In genomic region chr9:129105857-129106694, GRCh38 we compare ENCODE assay signal across 29 cellular contexts.
"Had no signal": no experiment of that assay in that cellular context is flagged by ENCODE, and none has a peak within 500 bp of the region (broad histone marks: within the 10 kb centered on the region; RNA-seq: fewer than 3 reads in every experiment).

No MANE protein-coding gene starts in this region.

- H3K4me3 Mint-ChIP-seq: activated B cell treated with CpG ODN at 0.5 μM for 24 hours; activated CD4-positive, alpha-beta T cell treated with anti-CD3 and anti-CD28 coated beads, Interleukin-2, amount 10 ng/mL, durations not matched to agents 24 days and 14 days; activated CD8-positive, alpha-beta memory T cell treated with anti-CD3 and anti-CD28 coated beads, Interleukin-2, amount 10 ng/mL, durations not matched to agents 7 days and 5 days; activated naive CD8-positive, alpha-beta T cell treated with anti-CD3 and anti-CD28 coated beads, Interleukin-2, amount 50 U/mL, for 24 hours; activated T-cell treated with anti-CD3 and anti-CD28 coated beads, Interleukin-2, amount 50 U/mL, for 4 hours; T-cell had no signal

- H3K27ac ChIP-seq: brain microvascular endothelial cell, cardiac muscle cell, KMS-11, SK-N-MC had no signal

- H3K36me3 Mint-ChIP-seq: activated CD8-positive, alpha-beta memory T cell treated with anti-CD3 and anti-CD28 coated beads, Interleukin-2, amount 10 ng/mL, durations not matched to agents 7 days and 5 days; activated naive CD4-positive, alpha-beta T cell treated with anti-CD3 and anti-CD28 coated beads, Interleukin-2, amount 50 U/mL, for 72 hours had no signal

- H3K27me3 Mint-ChIP-seq: activated B cell treated with CpG ODN at 0.5 μM for 24 hours; activated CD4-positive, alpha-beta T cell treated with anti-CD3 and anti-CD28 coated beads, Interleukin-2, amount 10 ng/mL, durations not matched to agents 24 days and 14 days; activated CD8-positive, alpha-beta memory T cell treated with anti-CD3 and anti-CD28 coated beads, Interleukin-2, amount 10 ng/mL, durations not matched to agents 7 days and 5 days; activated naive CD8-positive, alpha-beta T cell treated with anti-CD3 and anti-CD28 coated beads, Interleukin-2, amount 50 U/mL, for 24 hours; T-cell had no signal

- H3K36me3 ChIP-seq: brain microvascular endothelial cell, cardiac muscle cell had no signal

- H3K27ac Mint-ChIP-seq: activated B cell treated with CpG ODN at 0.5 μM for 24 hours; activated CD4-positive, alpha-beta T cell treated with anti-CD3 and anti-CD28 coated beads, Interleukin-2, amount 10 ng/mL, durations not matched to agents 24 days and 14 days; activated CD8-positive, alpha-beta memory T cell treated with anti-CD3 and anti-CD28 coated beads, Interleukin-2, amount 10 ng/mL, durations not matched to agents 7 days and 5 days; activated naive CD4-positive, alpha-beta T cell treated with anti-CD3 and anti-CD28 coated beads, Interleukin-2, amount 50 U/mL, for 72 hours; activated naive CD8-positive, alpha-beta T cell treated with anti-CD3 and anti-CD28 coated beads, Interleukin-2, amount 50 U/mL, for 24 hours; T-cell had no signal

- H3K9ac ChIP-seq: KMS-11 had no signal

- H3K9me3 Mint-ChIP-seq: activated B cell treated with CpG ODN at 0.5 μM for 24 hours; activated CD4-positive, alpha-beta T cell treated with anti-CD3 and anti-CD28 coated beads, Interleukin-2, amount 10 ng/mL, durations not matched to agents 24 days and 14 days; activated naive CD4-positive, alpha-beta T cell treated with anti-CD3 and anti-CD28 coated beads, Interleukin-2, amount 50 U/mL, for 72 hours; activated naive CD8-positive, alpha-beta T cell treated with anti-CD3 and anti-CD28 coated beads, Interleukin-2, amount 50 U/mL, for 24 hours; activated T-cell treated with anti-CD3 and anti-CD28 coated beads, Interleukin-2, amount 50 U/mL, for 4 hours; T-cell had no signal

- ATAC-seq: activated CD8-positive, alpha-beta memory T cell treated with anti-CD3 and anti-CD28 coated beads, Interleukin-2, amount 10 ng/mL, durations not matched to agents 7 days and 5 days; activated naive CD4-positive, alpha-beta T cell treated with anti-CD3 and anti-CD28 coated beads, Interleukin-2, amount 50 U/mL, for 72 hours; activated naive CD8-positive, alpha-beta T cell treated with anti-CD3 and anti-CD28 coated beads, Interleukin-2, amount 50 U/mL, for 24 hours; activated T-cell treated with anti-CD3 and anti-CD28 coated beads, Interleukin-2, amount 50 U/mL, for 4 hours; Right ventricle myocardium inferior; T-cell had no signal

- H3K4me3 ChIP-seq: cardiac muscle cell, SK-N-MC had no signal

- H3K27me3 ChIP-seq: brain microvascular endothelial cell, cardiac muscle cell had no signal

- H3K4me2 ChIP-seq: KMS-11 had no signal

- DNase-seq: activated B cell treated with CpG ODN at 0.5 μM for 24 hours; activated CD4-positive, alpha-beta T cell treated with anti-CD3 and anti-CD28 coated beads for 1 hour; activated CD4-positive, alpha-beta T cell treated with anti-CD3 and anti-CD28 coated beads, Interleukin-2, amount 10 ng/mL, durations not matched to agents 24 days and 14 days; activated CD4-positive, alpha-beta T cell treated with anti-CD3 and anti-CD28 coated beads, Interleukin-2, amount 50 U/mL, for 48 hours; activated CD8-positive, alpha-beta memory T cell treated with anti-CD3 and anti-CD28 coated beads, Interleukin-2, amount 10 ng/mL, durations not matched to agents 7 days and 5 days; activated effector memory CD4-positive, alpha-beta T cell treated with anti-CD3 and anti-CD28 coated beads, Interleukin-2, amount 50 U/mL, for 16 hours; activated naive CD4-positive, alpha-beta T cell treated with Interleukin-2 at 50 U/mL for 16 hours; activated naive CD8-positive, alpha-beta T cell treated with anti-CD3 and anti-CD28 coated beads, Interleukin-2, amount 50 U/mL, for 24 hours; activated T-cell treated with anti-CD3 and anti-CD28 coated beads, Interleukin-2, amount 50 U/mL, for 4 hours; amygdala; brain microvascular endothelial cell; NCI-H1092; NCI-H1417 treated with DMSO at 0.1 percent for 48 hours; NCI-H1694; NCI-H2029; NCI-H345; NCI-H510A; NCI-H526 treated with DMSO at 0.1 percent for 48 hours; NCI-H82; T-cell; T-helper 2 cell; T1000 had no signal

- FAIRE-seq: astrocyte, TTC549 had no signal
